Comparison of ENCODE assay signal across 33 cellular contexts in the genomic region with DNA sequence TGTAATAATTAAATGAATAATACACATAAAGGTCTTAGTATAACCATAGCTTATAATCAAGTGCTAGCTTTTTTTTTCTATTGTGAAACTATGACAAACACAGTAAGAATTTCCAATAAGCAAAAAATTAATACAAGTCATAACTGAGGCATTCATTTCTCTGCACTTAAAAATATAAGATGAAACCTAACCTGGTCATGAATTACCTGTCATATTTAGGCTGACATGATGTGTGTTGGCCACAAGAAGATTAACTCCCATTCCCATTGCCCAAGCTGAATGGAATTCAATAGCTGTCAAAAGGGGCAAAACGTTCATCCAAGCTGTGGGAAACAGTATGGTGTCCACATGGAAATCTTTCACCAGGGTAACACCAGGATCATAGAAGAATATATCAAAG. TPM values are rescaled to one million over a fixed set of nuclear protein-coding genes. Genes with fewer than 3 reads are reported as not detected.
"Had no signal": no experiment of that assay in that cellular context is flagged by ENCODE, and none has a peak within 500 bp of the region (broad histone marks: within the 10 kb centered on the region; RNA-seq: fewer than 3 reads in every experiment).

No MANE protein-coding gene starts in this region.

- FAIRE-seq: endometrium, TTC549 had no signal

- H3K27ac ChIP-seq: cardiac muscle cell, colonic mucosa, lower lobe of right lung, ovary, thoracic aorta, vagina, VCaP had no signal

- DNase-seq: activated CD4-positive, alpha-beta T cell treated with anti-CD3 and anti-CD28 coated beads, Interleukin-2, amount 50 U/mL, for 1 hour; activated CD8-positive, alpha-beta memory T cell treated with anti-CD3 and anti-CD28 coated beads, Interleukin-2, amount 10 ng/mL, durations not matched to agents 7 days and 5 days; activated CD8-positive, alpha-beta T cell treated with anti-CD3 and anti-CD28 coated beads, Interleukin-2, amount 10 ng/mL, durations not matched to agents 7 days and 5 days; activated naive CD4-positive, alpha-beta T cell; activated T-cell treated with anti-CD3 and anti-CD28 coated beads, Interleukin-2, amount 50 U/mL, for 48 hours; cerebellar nuclear complex; colonic mucosa; effector CD8-positive, alpha-beta T cell; erythroblast; head of caudate nucleus; hypothalamus; kidney glomerular epithelial cell; left lung; lower lobe of right lung; mucosa of descending colon; nephron progenitor cell; ovary; right lobe of liver; stimulated activated CD4-positive, alpha-beta T cell treated with anti-CD3 and anti-CD28 coated beads, Interleukin-2, amount 100 ng/mL, for 48 hours; T-helper 9 cell; upper lobe of left lung had no signal

- H3K4me1 ChIP-seq: colonic mucosa, vagina had no signal

- H3K9me3 ChIP-seq: colonic mucosa, left lung, lower lobe of right lung, mucosa of descending colon, ovary, right lobe of liver, thoracic aorta, upper lobe of left lung, vagina had no signal

- ATAC-seq: activated CD8-positive, alpha-beta memory T cell treated with anti-CD3 and anti-CD28 coated beads, Interleukin-2, amount 10 ng/mL, durations not matched to agents 7 days and 5 days; activated CD8-positive, alpha-beta T cell treated with anti-CD3 and anti-CD28 coated beads, Interleukin-2, amount 10 ng/mL, durations not matched to agents 7 days and 5 days; left lung; lower lobe of right lung; mucosa of descending colon; right lobe of liver had no signal

- H3K36me3 ChIP-seq: cardiac muscle cell, colonic mucosa, lower lobe of right lung, ovary, right lobe of liver, thoracic aorta, upper lobe of left lung, vagina had no signal

- H3K27me3 ChIP-seq: cardiac muscle cell, colonic mucosa, left lung, ovary, right lobe of liver, upper lobe of left lung, vagina had no signal

- H3K4me3 ChIP-seq: cardiac muscle cell, colonic mucosa, left lung, lower lobe of right lung, mucosa of descending colon, ovary, right lobe of liver, thoracic aorta, upper lobe of left lung, vagina had no signal

RNA-seq across cellular contexts. Expression of gene VNN2, which starts 5.4 kb away (rescaled TPM):
- total RNA-seq: cardiac muscle cell, dermis microvascular lymphatic vessel endothelial cell, myocyte, progenitor cell of endocrine pancreas had no signal
- polyA plus RNA-seq: cardiac muscle cell had no signal

RNA-seq across cellular contexts. Expression of gene VNN1, which starts 38.4 kb away (rescaled TPM):
- total RNA-seq: activated CD8-positive, alpha-beta memory T cell treated with anti-CD3 and anti-CD28 coated beads, Interleukin-2, amount 10 ng/mL, durations not matched to agents 7 days and 5 days; activated CD8-positive, alpha-beta T cell treated with anti-CD3 and anti-CD28 coated beads, Interleukin-2, amount 10 ng/mL, durations not matched to agents 7 days and 5 days; activated naive CD4-positive, alpha-beta T cell treated with anti-CD3 and anti-CD28 coated beads, Interleukin-2, amount 50 U/mL, for 72 hours; activated T-helper 2 cell treated with anti-CD3 and anti-CD28 coated beads, Interferon-gamma antibody, Interleukin-2, Interleukin-4, amounts not matched to agents 10 μg/mL and 5 μg/mL and 100 μg/mL, durations not matched to agents 14 hours and 24 hours and 36 hours; cardiac muscle cell; progenitor cell of endocrine pancreas; T-helper 1 cell treated with Interleukin-12 subunit alpha and Interleukin-12 subunit beta and Interleukin-4 antibody, amounts not matched to agents 30 ng/mL and 1 ng/mL, for 36 hours had no signal
- polyA plus RNA-seq: cardiac muscle cell had no signal
